ENCODE assay signal across 15 cellular contexts in the genomic region with DNA sequence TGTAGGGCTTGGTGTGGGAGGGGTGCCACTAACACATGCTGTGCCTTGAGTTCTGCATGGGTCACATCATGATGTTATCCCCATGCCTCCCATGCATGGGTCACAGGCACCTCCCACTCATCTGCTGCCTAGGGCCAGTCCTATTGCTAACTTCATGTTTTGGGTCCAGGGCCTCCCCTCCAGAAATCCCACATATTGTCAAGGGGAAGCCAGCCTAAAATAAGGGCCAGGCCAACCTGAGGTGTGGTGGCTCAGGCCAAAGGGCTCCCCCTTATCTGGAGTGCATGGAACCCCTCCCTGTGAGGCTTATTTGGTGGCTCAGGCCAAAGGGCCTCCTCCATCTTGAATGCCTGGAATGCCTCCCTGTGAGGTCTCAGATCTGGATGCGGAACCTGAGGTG.
"Had no signal": no experiment of that assay in that cellular context is flagged by ENCODE, and none has a peak within 500 bp of the region (broad histone marks: within the 10 kb centered on the region; RNA-seq: fewer than 3 reads in every experiment).

No MANE protein-coding gene starts in this region.

- H3K36me3 ChIP-seq: brain microvascular endothelial cell, neural progenitor cell had no signal

- H3K27ac ChIP-seq: brain microvascular endothelial cell, neural progenitor cell, parathyroid adenoma had no signal

- H3K4me3 ChIP-seq: neural progenitor cell had no signal

- ATAC-seq: stimulated activated naive B cell treated with anti-CD40 and anti-IgM and Interleukin-4, amounts not matched to agents 10 μg/mL and 1 μg/mL and 100 μg/mL, for 72 hours; T-helper 17 cell had no signal

- H3K4me1 ChIP-seq: parathyroid adenoma had no signal

- H3K27me3 ChIP-seq: brain microvascular endothelial cell, neural progenitor cell had no signal

- DNase-seq: activated B cell treated with CpG ODN at 0.5 μM for 24 hours; activated CD4-positive, alpha-beta T cell treated with anti-CD3 and anti-CD28 coated beads, Interleukin-2, amount 50 U/mL, for 1 hour; activated gamma-delta T cell; activated T-cell treated with anti-CD3 and anti-CD28 coated beads, Interleukin-2, amount 50 U/mL, for 48 hours; amygdala; brain microvascular endothelial cell; endodermal cell; erythroblast; immature natural killer cell; SHP77; stimulated activated CD4-positive, alpha-beta T cell treated with anti-CD3 and anti-CD28 coated beads, Interleukin-1b, Interleukin-23, amount 100 ng/mL, for 48 hours; stimulated activated naive B cell treated with anti-CD40 and anti-IgM and Interleukin-4, amounts not matched to agents 10 μg/mL and 1 μg/mL and 100 μg/mL, for 72 hours; T-helper 17 cell had no signal
